In the genomic region with DNA sequence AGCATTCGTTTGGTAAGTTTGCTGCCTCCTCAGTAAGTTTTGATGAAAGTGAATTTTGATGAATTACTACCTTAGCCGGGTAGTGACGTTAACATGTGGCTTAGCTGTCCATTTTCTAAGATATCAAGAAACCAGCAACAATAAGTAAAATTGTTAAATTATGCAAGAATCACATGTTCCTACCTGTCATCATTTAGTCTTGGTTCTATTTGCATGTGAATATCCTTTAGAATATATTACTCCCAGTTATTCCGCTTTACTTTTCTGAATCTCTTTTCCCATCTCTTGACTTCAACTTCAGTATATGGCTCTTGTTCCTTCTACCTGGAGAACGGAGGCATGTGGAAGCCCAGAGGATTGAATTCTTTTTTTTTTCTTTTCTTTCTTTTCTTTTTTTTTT, we compare ENCODE assay signal across 13 cellular contexts. TPM values are rescaled to one million over a fixed set of nuclear protein-coding genes. Genes with fewer than 3 reads are reported as not detected.
DNase-seq lines count a peak whose midpoint lies in the region; ATAC-seq and TF ChIP-seq lines count a peak whose summit lies in the region.
"Had no signal": no experiment of that assay in that cellular context is flagged by ENCODE, and none has a peak within 500 bp of the region (broad histone marks: within the 10 kb centered on the region; RNA-seq: fewer than 3 reads in every experiment).

No MANE protein-coding gene starts in this region.

- H3K9me3 ChIP-seq in CD8-positive, alpha-beta T cell (ENCODE audit: low read length) = no peaks in the 10 kb centered on the region
- no peaks in the 10 kb centered on the region for H3K9me3 ChIP-seq in neutrophil
- H3K9me3 ChIP-seq: right atrium auricular region had no signal

- TF ChIP-seq CTCF in CD8-positive, alpha-beta T cell (IDR thresholded peaks at IDR 0.05) = no peak
- TF ChIP-seq CTCF in HL-60 (IDR thresholded peaks at IDR 0.05; ENCODE audit: insufficient read depth, low read length) = no peak
- no peak for TF ChIP-seq CTCF in neutrophil (IDR thresholded peaks at IDR 0.05)

- no peaks in the 10 kb centered on the region for H3K9me3 Mint-ChIP-seq in CD8-positive, alpha-beta T cell
- H3K9me3 Mint-ChIP-seq in activated T-helper 2 cell treated with anti-CD3 and anti-CD28 coated beads, Interferon-gamma antibody, Interleukin-2, Interleukin-4, amounts not matched to agents 10 μg/mL and 5 μg/mL and 100 μg/mL, durations not matched to agents 14 hours and 24 hours and 36 hours = no peaks in the 10 kb centered on the region

- peak overlapping the region; percentile 92 for H3K4me3 Mint-ChIP-seq in CD8-positive, alpha-beta T cell
- H3K4me3 Mint-ChIP-seq in activated T-helper 2 cell treated with anti-CD3 and anti-CD28 coated beads, Interferon-gamma antibody, Interleukin-2, Interleukin-4, amounts not matched to agents 10 μg/mL and 5 μg/mL and 100 μg/mL, durations not matched to agents 14 hours and 24 hours and 36 hours (ENCODE audit: low read depth) = peak overlapping the region; percentile 88
- H3K4me3 Mint-ChIP-seq: nephron had no signal

- H3K27ac Mint-ChIP-seq in CD8-positive, alpha-beta T cell = peak overlapping the region; percentile 97
- peak overlapping the region; percentile 95 for H3K27ac Mint-ChIP-seq in activated T-helper 2 cell treated with anti-CD3 and anti-CD28 coated beads, Interferon-gamma antibody, Interleukin-2, Interleukin-4, amounts not matched to agents 10 μg/mL and 5 μg/mL and 100 μg/mL, durations not matched to agents 14 hours and 24 hours and 36 hours
- H3K27ac Mint-ChIP-seq: nephron had no signal

- H3K4me3 ChIP-seq in CD8-positive, alpha-beta T cell (ENCODE audit: low read depth, low read length) = peak overlapping the region; percentile 59
- peak overlapping the region; percentile 27 for H3K4me3 ChIP-seq in HL-60 (replicated peaks; ENCODE audit: insufficient read depth, low read length)
- H3K4me3 ChIP-seq in neutrophil (ENCODE audit: low read depth in 1 of 2, low read length in 1 of 2) = peak overlapping the region; percentile 55 to 57
- H3K4me3 ChIP-seq: right atrium auricular region had no signal

- intact Hi-C loops in CD8-positive, alpha-beta T cell (cut with DNase I, micrococcal nuclease) = no loop called here
- intact Hi-C loops in activated T-helper 2 cell treated with anti-CD3 and anti-CD28 coated beads, Interferon-gamma antibody, Interleukin-2, Interleukin-4, amounts not matched to agents 10 μg/mL and 5 μg/mL and 100 μg/mL, durations not matched to agents 14 hours and 24 hours and 36 hours (cut with micrococcal nuclease) = no loop called here

- POLR2A ChIA-PET in CD8-positive, alpha-beta T cell (lab: Charles Lee) = interaction anchor here (0.6 to 2.9 kb wide), 4 partner anchors 9 to 194 kb away, joined by 3 to 15 read pairs (median 4); a partner anchor contains a TSS

- no peak for DNase-seq in CD8-positive, alpha-beta T cell
- no peak for DNase-seq in HL-60 (ENCODE audit: low read depth in 1 of 2, low spot score in 1 of 2)
- DNase-seq in activated T-helper 2 cell treated with anti-CD3 and anti-CD28 coated beads, Interferon-gamma antibody, Interleukin-2, Interleukin-4, amounts not matched to agents 10 μg/mL and 5 μg/mL and 100 μg/mL, durations not matched to agents 14 hours and 24 hours and 36 hours (ENCODE audit: low spot score) = no peak
- no peak for DNase-seq in activated effector memory CD4-positive, alpha-beta T cell treated with Interleukin-2 at 50 U/mL for 16 hours
- no peak for DNase-seq in stimulated activated CD4-positive, alpha-beta T cell treated with anti-CD3 and anti-CD28 coated beads, Interleukin-2, amount 100 ng/mL, for 24 hours
- no peak for DNase-seq in mesenteric fat pad (ENCODE audit: low spot score)
- DNase-seq: glutamatergic neuron; NCI-H1930; NCI-H69; stimulated activated CD4-positive, alpha-beta T cell treated with anti-CD3 and anti-CD28 coated beads, Interleukin-4, amount 100 ng/mL, for 24 hours had no signal

- peaks cover 5% of the 10 kb centered on the region for H3K36me3 ChIP-seq in CD8-positive, alpha-beta T cell (ENCODE audit: insufficient read depth, low read length)
- peaks cover 41% of the 10 kb centered on the region for H3K36me3 ChIP-seq in neutrophil
- H3K36me3 ChIP-seq: right atrium auricular region had no signal

- CTCF ChIA-PET in CD8-positive, alpha-beta T cell (lab: Charles Lee) = interaction anchor here (0.8 to 2.3 kb wide), 4 partner anchors 8 to 81 kb away, joined by 3 to 7 read pairs (median 4); no protein-coding TSS in a partner anchor

- H3K27me3 ChIP-seq in CD8-positive, alpha-beta T cell (ENCODE audit: insufficient read depth, low read length) = no peaks in the 10 kb centered on the region
- H3K27me3 ChIP-seq in HL-60 (ENCODE audit: insufficient read depth, poor library complexity, severe bottlenecking) = no peaks in the 10 kb centered on the region
- no peaks in the 10 kb centered on the region for H3K27me3 ChIP-seq in neutrophil
- H3K27me3 ChIP-seq: right atrium auricular region had no signal

- no peak for ATAC-seq in CD8-positive, alpha-beta T cell

- H3K27me3 Mint-ChIP-seq in CD8-positive, alpha-beta T cell (ENCODE audit: low read depth) = no peaks in the 10 kb centered on the region
- no peaks in the 10 kb centered on the region for H3K27me3 Mint-ChIP-seq in activated T-helper 2 cell treated with anti-CD3 and anti-CD28 coated beads, Interferon-gamma antibody, Interleukin-2, Interleukin-4, amounts not matched to agents 10 μg/mL and 5 μg/mL and 100 μg/mL, durations not matched to agents 14 hours and 24 hours and 36 hours (ENCODE audit: low read depth)

- H3K36me3 Mint-ChIP-seq in CD8-positive, alpha-beta T cell = peaks cover 23% of the 10 kb centered on the region
- H3K36me3 Mint-ChIP-seq in activated T-helper 2 cell treated with anti-CD3 and anti-CD28 coated beads, Interferon-gamma antibody, Interleukin-2, Interleukin-4, amounts not matched to agents 10 μg/mL and 5 μg/mL and 100 μg/mL, durations not matched to agents 14 hours and 24 hours and 36 hours (ENCODE audit: low read depth) = peaks cover 35% of the 10 kb centered on the region

- peaks cover 60% of the 10 kb centered on the region for H3K4me1 ChIP-seq in CD8-positive, alpha-beta T cell (ENCODE audit: insufficient read depth, low read length)
- H3K4me1 ChIP-seq in neutrophil (ENCODE audit: control insufficient read depth in 1 of 2, insufficient read depth in 1 of 2, low read depth in 1 of 2, low read length in 1 of 2) = peaks cover 87 to 95% of the 10 kb centered on the region in 2 experiments
- H3K4me1 ChIP-seq: right atrium auricular region had no signal

- peak overlapping the region; percentile 84 for H3K27ac ChIP-seq in CD8-positive, alpha-beta T cell (ENCODE audit: low read depth, low read length)
- H3K27ac ChIP-seq in HL-60 (replicated peaks) (peak overlapping the region; percentile 88), neutrophil (peak overlapping the region; percentile 99)
- H3K27ac ChIP-seq: right atrium auricular region had no signal

- peaks cover 50% of the 10 kb centered on the region for H3K4me1 Mint-ChIP-seq in CD8-positive, alpha-beta T cell (ENCODE audit: low read depth)
- H3K4me1 Mint-ChIP-seq in activated T-helper 2 cell treated with anti-CD3 and anti-CD28 coated beads, Interferon-gamma antibody, Interleukin-2, Interleukin-4, amounts not matched to agents 10 μg/mL and 5 μg/mL and 100 μg/mL, durations not matched to agents 14 hours and 24 hours and 36 hours (ENCODE audit: low read depth) = peaks cover 43% of the 10 kb centered on the region
- H3K4me1 Mint-ChIP-seq: nephron had no signal

RNA-seq across cellular contexts. Expression of a gene that starts 59.4 kb away (rescaled TPM):
- total RNA-seq in CD8-positive, alpha-beta T cell = 100 to 1,000 TPM; 104 to 116 TPM
- 113 and 123 TPM in 2 replicates for total RNA-seq in activated T-helper 2 cell treated with anti-CD3 and anti-CD28 coated beads, Interferon-gamma antibody, Interleukin-2, Interleukin-4, amounts not matched to agents 10 μg/mL and 5 μg/mL and 100 μg/mL, durations not matched to agents 14 hours and 24 hours and 36 hours
- 31.0 TPM for total RNA-seq in mesenteric fat pad
